In genomic region chr10:91389636-91390512, GRCh38 we compare ENCODE assay signal across 8 cellular contexts. TPM values are rescaled to one million over a fixed set of nuclear protein-coding genes. Genes with fewer than 3 reads are reported as not detected.
DNase-seq lines count a peak whose midpoint lies in the region; ATAC-seq, FAIRE-seq and TF ChIP-seq lines count a peak whose summit lies in the region.

No MANE protein-coding gene starts in this region.

- 13% methylated on average over 8 of the region's 8 CpGs for WGBS in GM12878 (ENCODE audit: insufficient coverage, insufficient replicate concordance, low lambda C conversion rate, missing lambda C conversion rate)

- ATAC-seq in GM19351 (IDR thresholded peaks at IDR 0.05; ENCODE audit: unreplicated experiment), result peak; percentile 92
- ATAC-seq in HG03175 (IDR thresholded peaks at IDR 0.05; ENCODE audit: unreplicated experiment), result peak; percentile 96
- peak; percentile 97 for ATAC-seq in GM12878

- no peaks in the 10 kb centered on the region for H3K79me2 ChIP-seq in GM12878 (ENCODE audit: control insufficient read depth, insufficient read depth, low read length)

- DNase-seq in DMS53 (lab: John Stamatoyannopoulos, UW) (peak; percentile 84), NCI-H446 treated with DMSO at 0.1 percent for 48 hours (lab: John Stamatoyannopoulos, UW) (peak; percentile 7), GM12878 (ENCODE audit: low read depth, low spot score) (no peak), inferior parietal cortex (ENCODE audit: extremely low spot score) (peak; percentile 86), superior temporal gyrus (ENCODE audit: extremely low spot score) (peak; percentile 88), GOT3 (lab: John Stamatoyannopoulos, UW) (no peak)

- peak; percentile 40 to 51 (median 50); a peak in 5 of 6 replicates for TF ChIP-seq CTCF in GM12878 (IDR thresholded peaks at IDR 0.05 in 2 of 3, conservative IDR thresholded peaks at IDR 0.05 in 1 of 3; ENCODE audit: control insufficient read depth in 2 of 3, extremely low read depth in 1 of 3, insufficient read depth in 1 of 3, low read depth in 3 of 3, low read length in 3 of 3)

- no peak overlapping the region for H3K27ac ChIP-seq in GM12878 (ENCODE audit: control insufficient read depth, insufficient read depth)

- CTCF ChIA-PET in GM12878 (lab: Yijun Ruan, JAX), result interaction anchor here (0.6 to 2.8 kb wide), 19 partner anchors 9 to 524 kb away, joined by 3 to 36 read pairs (median 4); partner anchors contain the start of gene PPP1R3C

- peaks cover 0 to 2% of the 10 kb centered on the region in 2 experiments; a peak in 1 of 4 replicates for H3K27me3 ChIP-seq in GM12878 (replicated peaks in 1 of 2; ENCODE audit: control insufficient read depth in 2 of 2, insufficient read depth in 2 of 2, low read length in 1 of 2)

- no peak overlapping the region for H3K4me3 ChIP-seq in GM12878

- H3K4me2 ChIP-seq in GM12878 (ENCODE audit: control insufficient read depth, insufficient read depth), result peak overlapping the region; percentile 40

- no peak for TF ChIP-seq POLR2A in GM12878 (IDR thresholded peaks at IDR 0.05; ENCODE audit: low read depth, low read length)

- H3K4me1 ChIP-seq in GM12878 (ENCODE audit: control insufficient read depth, insufficient read depth, low read length), result no peaks in the 10 kb centered on the region

- H3K9me3 ChIP-seq in GM12878 (replicated peaks; ENCODE audit: control insufficient read depth, insufficient read depth, low read length), result no peaks in the 10 kb centered on the region

- BruUV-seq in GM12878 (replicated peaks; lab: Mats Ljungman, UMichigan), result no TSS peak

- RAD21 ChIA-PET in GM12878 (lab: Charles Lee; ENCODE audit: unreplicated experiment), result interaction anchor here (0.7 to 2.4 kb wide), 4 partner anchors 11 to 523 kb away, joined by 3 to 8 read pairs (median 4); no protein-coding TSS in a partner anchor

- H3K9ac ChIP-seq in GM12878 (ENCODE audit: control insufficient read depth, insufficient read depth, low read length), result no peak overlapping the region

- POLR2A ChIA-PET in GM12878 (lab: Charles Lee), result interaction anchor here (0.6 kb wide), 1 partner anchor 381 kb away, joined by 9 read pairs; no protein-coding TSS in a partner anchor

- no peak for TF ChIP-seq EP300 in GM12878 (IDR thresholded peaks at IDR 0.05; ENCODE audit: borderline replicate concordance in 1 of 2, control insufficient read depth in 1 of 2, low read depth in 2 of 2, low read length in 2 of 2)

- no peaks in the 10 kb centered on the region for H4K20me1 ChIP-seq in GM12878 (ENCODE audit: control insufficient read depth, insufficient read depth)

- peak; percentile 59 for TF ChIP-seq RAD21 in GM12878 (IDR thresholded peaks at IDR 0.05; ENCODE audit: insufficient read depth, low read depth, low read length)

- peak overlapping the region; percentile 22 for H2AFZ ChIP-seq in GM12878 (ENCODE audit: control insufficient read depth, low read depth, low read length)

- peak; percentile 97 for FAIRE-seq in GM12878 (lab: Jason Lieb, UNC)

- no peaks in the 10 kb centered on the region for H3K36me3 ChIP-seq in GM12878 (ENCODE audit: control insufficient read depth in 2 of 2, insufficient read depth in 2 of 2, low read length in 1 of 2)

- in situ Hi-C loops in GM12878 (cut with MboI), result loop anchor here (25.0 kb wide), 1 partner anchor 522 kb away; the partner anchor contains the start of genes BTAF1 and FGFBP3

- SMC1A ChIA-PET in GM12878 (lab: Charles Lee; ENCODE audit: uncharacterized antibody, unreplicated experiment), result interaction anchor here (0.8 to 2.5 kb wide), 7 partner anchors 18 to 523 kb away, joined by 3 to 12 read pairs (median 5); no protein-coding TSS in a partner anchor

- intact Hi-C loops in GM12878 (cut with micrococcal nuclease; ENCODE audit: unreplicated experiment), result loop anchor here (2.0 to 5.0 kb wide), 4 partner anchors 91 to 523 kb away; no protein-coding TSS in a partner anchor

TF ChIP-seq in GM12878, 131 proteins besides CTCF, POLR2A, EP300 and RAD21:
- TF ChIP-seq SMC3 (IDR thresholded peaks at IDR 0.05; ENCODE audit: borderline replicate concordance, low read length), result peak; percentile 38; the same call in 1 of the 2 replicates
- no peak for TF ChIP-seq E2F4 (IDR thresholded peaks at IDR 0.05; ENCODE audit: low read depth, low read length)
- TF ChIP-seq RUNX3 (IDR thresholded peaks at IDR 0.05; ENCODE audit: low read length), result peak; percentile 8; the same call in 1 of the 2 replicates

RNA-seq across cellular contexts. Expression of gene HECTD2, which starts 20.3 kb away (rescaled TPM):
- 22.4 and 22.9 TPM in 2 replicates for total RNA-seq in GM12878 (2013; cell fraction: nucleolus; rRNA removed)
- total RNA-seq in GM12878 (2014; rRNA removed) (2.9 and 3.0 TPM in 2 replicates), GM12878 (2014; rRNA removed; fragmentation: Illumina TruSeq; extraction: Trizol) (2.6 and 3.2 TPM in 2 replicates), GM12878 (2021) (2.2 and 2.8 TPM in 2 replicates)
- polyA plus RNA-seq in GM12878 (2011; ENCODE audit: low read depth), result 0.75 TPM
- polyA plus RNA-seq in GM12878 (2011; rRNA removed) (1.6 and 2.5 TPM in 2 replicates), GM12878 (2014; fragmentation: Illumina TruSeq; extraction: Trizol) (2.2 and 3.3 TPM in 2 replicates), GM12878 (2014; fragmentation: Nextera tagmentation; extraction: Ambion mirVana) (1 to 10 TPM; 1.2 TPM), GM12878 (2014; rRNA removed) (1.5 and 1.6 TPM in 2 replicates), GM12878 (2016; fragmentation: Nextera tagmentation; extraction: Ambion mirVana) (1 to 10 TPM in 1 of 2 experiments, under 1 TPM in 1; 0.87 to 1.7 TPM)
- 0.35 and 0.88 TPM in 2 replicates for polyA plus RNA-seq in GM12878 (2011; cell fraction: cytosol; rRNA removed)
- 2.3 and 2.9 TPM in 2 replicates for polyA plus RNA-seq in GM12878 (2011; cell fraction: nucleus; rRNA removed)
- 1.8 and 1.9 TPM in 2 replicates for polyA plus RNA-seq in GM12878 (2012)
- 1.0 and 1.2 TPM in 2 replicates for polyA minus RNA-seq in GM12878 (2011; rRNA and poly(A)+ RNA removed)
- 0.67 and 1.1 TPM in 2 replicates for polyA minus RNA-seq in GM12878 (2011; cell fraction: cytosol; rRNA and poly(A)+ RNA removed)
- polyA minus RNA-seq in GM12878 (2011; cell fraction: nucleus; rRNA and poly(A)+ RNA removed), result 2.2 and 4.0 TPM in 2 replicates

Comparison
In these comparisons a context has a peak if more than half of its experiments do, and no peak if none do; other contexts are left out.
1. DNase-seq: peak in DMS53 (single experiment), NCI-H446 treated with DMSO at 0.1 percent for 48 hours (single experiment), inferior parietal cortex (single experiment) and superior temporal gyrus (single experiment); none in GM12878 (single experiment) and GOT3 (single experiment).
2. Peak in every context shown above with its lines, with median percentiles within 50 percentile points of each other: ATAC-seq.